Comparison of ENCODE assay signal across 19 cellular contexts in genomic region chr12:1448321-1448720, GRCh38.
DNase-seq lines count a peak whose midpoint lies in the region; ATAC-seq, FAIRE-seq and TF ChIP-seq lines count a peak whose summit lies in the region.
"Had no signal": no experiment of that assay in that cellular context is flagged by ENCODE, and none has a peak within 500 bp of the region (broad histone marks: within the 10 kb centered on the region; RNA-seq: fewer than 3 reads in every experiment).

No MANE protein-coding gene starts in this region.

- H2BK12ac ChIP-seq in mesenchymal stem cell (ENCODE audit: low read length in 2 of 2), result no peak overlapping the region

- H3K14ac ChIP-seq in mesenchymal stem cell (ENCODE audit: low read length in 2 of 2), result no peak overlapping the region

- no peak overlapping the region for H4K91ac ChIP-seq in mesenchymal stem cell (ENCODE audit: low read length)

- no peak for ATAC-seq in HG03354 (IDR thresholded peaks at IDR 0.05; ENCODE audit: poor library complexity, severe bottlenecking, unreplicated experiment)
- no peak for ATAC-seq in SK-N-SH treated with all-trans-retinoic acid at 6 μM for 48 hours
- no peak for ATAC-seq in GM19023 (IDR thresholded peaks at IDR 0.05; ENCODE audit: unreplicated experiment)
- ATAC-seq: CD8-positive, alpha-beta T cell had no signal

- no peak overlapping the region for H3K4me2 ChIP-seq in mesenchymal stem cell (ENCODE audit: low read length, poor library complexity, severe bottlenecking)

- WGBS in mesenchymal stem cell, result 64% methylated on average over 2 of the region's 4 CpGs

- H3K27ac ChIP-seq in mesenchymal stem cell (ENCODE audit: low read length, poor library complexity, severe bottlenecking), result no peak overlapping the region

- no peak overlapping the region for H2BK15ac ChIP-seq in mesenchymal stem cell (ENCODE audit: low read depth, poor library complexity, severe bottlenecking)

- peaks cover 5 to 24% of the 10 kb centered on the region in 2 experiments for H3K36me3 ChIP-seq in mesenchymal stem cell (ENCODE audit: control insufficient read depth in 1 of 2, insufficient read depth in 2 of 2, low read depth in 1 of 2, low read length in 2 of 2)

- peak; percentile 16 for DNase-seq in AG08396 (ENCODE audit: low spot score)
- DNase-seq in HTR-8/SVneo (ENCODE audit: insufficient read length, low spot score), result no peak
- peak; percentile 21 for DNase-seq in fibroblast of gingiva (ENCODE audit: low read depth)
- DNase-seq in mesenchymal stem cell, result peak; percentile 49
- DNase-seq: CD8-positive, alpha-beta T cell; COR-L47; DMS153; DMS79 treated with DMSO at 0.1 percent for 48 hours; EL; GDM1; GOT3; H9 had no signal

- no peak overlapping the region for H4K8ac ChIP-seq in mesenchymal stem cell (ENCODE audit: low read length)

- H3K23ac ChIP-seq in mesenchymal stem cell (ENCODE audit: low read length in 2 of 2), result no peak overlapping the region

- no peak overlapping the region for H2BK120ac ChIP-seq in mesenchymal stem cell (ENCODE audit: low read depth, low read length)

- H2BK5ac ChIP-seq in mesenchymal stem cell (ENCODE audit: low read depth, low read length, poor library complexity, severe bottlenecking), result no peak overlapping the region

- H3K4me1 ChIP-seq in mesenchymal stem cell (ENCODE audit: control insufficient read depth, insufficient read depth, low read depth, low read length), result peaks cover 7% of the 10 kb centered on the region

- no peak overlapping the region for H3K9ac ChIP-seq in mesenchymal stem cell (ENCODE audit: low read length)

- no peak overlapping the region for H3K18ac ChIP-seq in mesenchymal stem cell (ENCODE audit: low read depth in 1 of 2, low read length in 2 of 2)

- no peak overlapping the region for H3K4ac ChIP-seq in mesenchymal stem cell (ENCODE audit: low read depth in 1 of 2, low read length in 2 of 2)

- no peak overlapping the region for H2AK5ac ChIP-seq in mesenchymal stem cell (ENCODE audit: low read length, severe bottlenecking)

- no peak overlapping the region for H3K4me3 ChIP-seq in mesenchymal stem cell (ENCODE audit: insufficient read depth in 1 of 2, low read depth in 1 of 2, low read length in 2 of 2)

- no peaks in the 10 kb centered on the region for H3K27me3 ChIP-seq in mesenchymal stem cell (ENCODE audit: control insufficient read depth in 1 of 2, insufficient read depth in 1 of 2, low read length in 2 of 2)

- H3K79me1 ChIP-seq in mesenchymal stem cell (replicated peaks; ENCODE audit: low read length, poor library complexity, severe bottlenecking), result peaks cover 6% of the 10 kb centered on the region

- peak; percentile 79 for FAIRE-seq in HTR-8/SVneo (lab: Jason Lieb, UNC)
- FAIRE-seq: A204.1, D721Med, GM12892, GM19239 had no signal

- H2AFZ ChIP-seq in mesenchymal stem cell (ENCODE audit: low read depth, low read length), result no peak overlapping the region

- H3K9me3 ChIP-seq in mesenchymal stem cell (ENCODE audit: control insufficient read depth, low read length), result no peaks in the 10 kb centered on the region

TF ChIP-seq in SK-N-SH treated with all-trans-retinoic acid at 6 μM for 48 hours, 23 proteins besides CTCF, POLR2A, EP300 and RAD21:
- TF ChIP-seq, protein P1, sequence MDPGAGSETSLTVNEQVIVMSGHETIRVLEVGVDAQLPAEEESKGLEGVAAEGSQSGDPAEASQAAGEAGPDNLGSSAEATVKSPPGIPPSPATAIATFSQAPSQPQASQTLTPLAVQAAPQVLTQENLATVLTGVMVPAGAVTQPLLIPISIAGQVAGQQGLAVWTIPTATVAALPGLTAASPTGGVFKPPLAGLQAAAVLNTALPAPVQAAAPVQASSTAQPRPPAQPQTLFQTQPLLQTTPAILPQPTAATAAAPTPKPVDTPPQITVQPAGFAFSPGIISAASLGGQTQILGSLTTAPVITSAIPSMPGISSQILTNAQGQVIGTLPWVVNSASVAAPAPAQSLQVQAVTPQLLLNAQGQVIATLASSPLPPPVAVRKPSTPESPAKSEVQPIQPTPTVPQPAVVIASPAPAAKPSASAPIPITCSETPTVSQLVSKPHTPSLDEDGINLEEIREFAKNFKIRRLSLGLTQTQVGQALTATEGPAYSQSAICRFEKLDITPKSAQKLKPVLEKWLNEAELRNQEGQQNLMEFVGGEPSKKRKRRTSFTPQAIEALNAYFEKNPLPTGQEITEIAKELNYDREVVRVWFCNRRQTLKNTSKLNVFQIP (CRISPR knock-in tag; IDR thresholded peaks at IDR 0.05; ENCODE audit: borderline replicate concordance, low read depth), result no peak
- no peak for TF ChIP-seq CREB5 (CRISPR knock-in tag; IDR thresholded peaks at IDR 0.05; ENCODE audit: low read depth)
- no peak for TF ChIP-seq ESRRG (CRISPR knock-in tag; IDR thresholded peaks at IDR 0.05)
- no peak for TF ChIP-seq PPARA (CRISPR knock-in tag; IDR thresholded peaks at IDR 0.05; ENCODE audit: borderline replicate concordance)
- no peak for TF ChIP-seq ISL1 (CRISPR knock-in tag; IDR thresholded peaks at IDR 0.05)
- TF ChIP-seq GLIS3 (CRISPR knock-in tag; IDR thresholded peaks at IDR 0.05), result no peak
- no peak for TF ChIP-seq PATZ1 (CRISPR knock-in tag; IDR thresholded peaks at IDR 0.05; ENCODE audit: borderline replicate concordance)
- TF ChIP-seq, protein P2, sequence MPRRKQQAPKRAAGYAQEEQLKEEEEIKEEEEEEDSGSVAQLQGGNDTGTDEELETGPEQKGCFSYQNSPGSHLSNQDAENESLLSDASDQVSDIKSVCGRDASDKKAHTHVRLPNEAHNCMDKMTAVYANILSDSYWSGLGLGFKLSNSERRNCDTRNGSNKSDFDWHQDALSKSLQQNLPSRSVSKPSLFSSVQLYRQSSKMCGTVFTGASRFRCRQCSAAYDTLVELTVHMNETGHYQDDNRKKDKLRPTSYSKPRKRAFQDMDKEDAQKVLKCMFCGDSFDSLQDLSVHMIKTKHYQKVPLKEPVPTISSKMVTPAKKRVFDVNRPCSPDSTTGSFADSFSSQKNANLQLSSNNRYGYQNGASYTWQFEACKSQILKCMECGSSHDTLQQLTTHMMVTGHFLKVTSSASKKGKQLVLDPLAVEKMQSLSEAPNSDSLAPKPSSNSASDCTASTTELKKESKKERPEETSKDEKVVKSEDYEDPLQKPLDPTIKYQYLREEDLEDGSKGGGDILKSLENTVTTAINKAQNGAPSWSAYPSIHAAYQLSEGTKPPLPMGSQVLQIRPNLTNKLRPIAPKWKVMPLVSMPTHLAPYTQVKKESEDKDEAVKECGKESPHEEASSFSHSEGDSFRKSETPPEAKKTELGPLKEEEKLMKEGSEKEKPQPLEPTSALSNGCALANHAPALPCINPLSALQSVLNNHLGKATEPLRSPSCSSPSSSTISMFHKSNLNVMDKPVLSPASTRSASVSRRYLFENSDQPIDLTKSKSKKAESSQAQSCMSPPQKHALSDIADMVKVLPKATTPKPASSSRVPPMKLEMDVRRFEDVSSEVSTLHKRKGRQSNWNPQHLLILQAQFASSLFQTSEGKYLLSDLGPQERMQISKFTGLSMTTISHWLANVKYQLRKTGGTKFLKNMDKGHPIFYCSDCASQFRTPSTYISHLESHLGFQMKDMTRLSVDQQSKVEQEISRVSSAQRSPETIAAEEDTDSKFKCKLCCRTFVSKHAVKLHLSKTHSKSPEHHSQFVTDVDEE (CRISPR knock-in tag; IDR thresholded peaks at IDR 0.05), result no peak
- no peak for TF ChIP-seq SNAI2 (CRISPR knock-in tag; IDR thresholded peaks at IDR 0.05)
- TF ChIP-seq ZNF8 (CRISPR knock-in tag; IDR thresholded peaks at IDR 0.05), result no peak
- TF ChIP-seq CSRNP3 (CRISPR knock-in tag; IDR thresholded peaks at IDR 0.05), result no peak
